1 cellular context compared by ENCODE assay signal in the genomic region with DNA sequence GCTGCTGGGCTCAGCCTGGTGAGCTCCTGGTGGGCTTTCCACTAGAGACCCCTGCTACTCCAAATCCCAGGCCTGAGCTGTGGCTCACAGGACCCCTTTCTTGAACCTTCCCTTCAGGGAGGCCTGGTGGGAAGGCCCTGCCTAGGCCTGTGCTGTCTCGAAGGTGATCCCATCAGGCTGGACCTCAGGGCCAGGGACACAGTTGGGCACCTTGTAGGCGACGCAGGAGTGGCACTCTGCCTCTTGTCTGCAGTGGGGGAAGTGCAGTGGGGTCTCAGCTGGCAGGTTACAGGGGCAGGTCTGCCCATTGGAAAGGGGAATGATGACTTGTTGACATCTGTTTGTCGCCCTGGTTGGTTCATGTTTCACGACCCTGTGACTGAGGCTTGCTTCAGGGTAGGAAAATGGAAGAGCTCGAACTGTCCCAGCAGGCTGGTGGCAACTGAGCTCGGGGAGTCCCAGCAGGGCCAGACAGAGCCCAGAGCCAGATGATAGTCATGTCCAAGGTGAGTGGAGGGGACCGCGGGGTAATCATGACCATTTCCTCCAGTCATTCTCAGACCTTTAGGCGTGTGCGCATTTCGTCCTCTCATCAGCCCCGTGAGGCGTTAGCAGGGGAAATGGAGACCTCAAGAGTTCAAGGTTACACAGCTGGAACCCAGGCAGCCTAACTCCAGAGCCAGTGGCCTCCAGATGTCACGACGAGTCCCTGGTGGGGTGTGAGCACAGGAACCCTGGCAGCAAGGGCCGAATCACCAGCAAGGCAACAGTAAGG.
TF ChIP-seq lines count a peak whose summit lies in the region.

No MANE protein-coding gene starts in this region.

TF ChIP-seq in GM23338, 12 proteins besides CTCF, POLR2A, EP300 and RAD21:
- TF ChIP-seq POLR2AphosphoS5 (IDR thresholded peaks at IDR 0.05; ENCODE audit: low read depth) (no peak), CREB1 (CRISPR knock-in tag; IDR thresholded peaks at IDR 0.05; ENCODE audit: low read depth) (no peak), NANOG (IDR thresholded peaks at IDR 0.05; ENCODE audit: borderline replicate concordance) (no peak), ZNF331 (CRISPR knock-in tag; IDR thresholded peaks at IDR 0.05; ENCODE audit: low read depth) (no peak), EZH2 (IDR thresholded peaks at IDR 0.05; ENCODE audit: low read depth, unreplicated experiment) (no peak), ZNF462 (CRISPR knock-in tag; IDR thresholded peaks at IDR 0.05) (no peak), STAT1 (IDR thresholded peaks at IDR 0.05; ENCODE audit: unreplicated experiment) (no peak), JUNB (IDR thresholded peaks at IDR 0.05; ENCODE audit: unreplicated experiment) (no peak), ETS1 (IDR thresholded peaks at IDR 0.05) (no peak), EZH2phosphoT487 (IDR thresholded peaks at IDR 0.05; ENCODE audit: unreplicated experiment) (no peak), ZNF114 (CRISPR knock-in tag; IDR thresholded peaks at IDR 0.05) (no peak), REST (IDR thresholded peaks at IDR 0.05; ENCODE audit: unreplicated experiment) (no peak)
